In genomic region chr9:88577736-88578485, GRCh38 we compare ENCODE assay signal across 10 cellular contexts. TPM values are rescaled to one million over a fixed set of nuclear protein-coding genes. Genes with fewer than 3 reads are reported as not detected.
DNase-seq lines count a peak whose midpoint lies in the region; ATAC-seq, FAIRE-seq and TF ChIP-seq lines count a peak whose summit lies in the region.
"Had no signal": no experiment of that assay in that cellular context is flagged by ENCODE, and none has a peak within 500 bp of the region (broad histone marks: within the 10 kb centered on the region; RNA-seq: fewer than 3 reads in every experiment).

No MANE protein-coding gene starts in this region.

- H3K36me3 ChIP-seq in A673 (ENCODE audit: insufficient read depth, low read length, poor library complexity, severe bottlenecking) = no peaks in the 10 kb centered on the region
- H3K36me3 ChIP-seq in DOHH2 (ENCODE audit: control insufficient read depth, low read length) = no peaks in the 10 kb centered on the region
- no peaks in the 10 kb centered on the region for H3K36me3 ChIP-seq in PC-3 (ENCODE audit: low read depth, low read length)
- no peaks in the 10 kb centered on the region for H3K36me3 ChIP-seq in HepG2 (replicated peaks in 1 of 2; ENCODE audit: control insufficient read depth in 1 of 2, insufficient read depth in 2 of 2, low read length in 2 of 2)
- no peaks in the 10 kb centered on the region for H3K36me3 ChIP-seq in psoas muscle (ENCODE audit: insufficient read depth in 1 of 2, low read depth in 1 of 2)
- H3K36me3 ChIP-seq: MG63 had no signal

- H3K9ac ChIP-seq in PC-3 (ENCODE audit: low read length) (no peak overlapping the region), HepG2 (ENCODE audit: insufficient read depth, low read depth, low read length) (no peak overlapping the region)

- H3K9me2 ChIP-seq in DOHH2 (replicated peaks; ENCODE audit: control insufficient read depth, low read length) (no peaks in the 10 kb centered on the region), PC-3 (replicated peaks; ENCODE audit: low read length) (no peaks in the 10 kb centered on the region)

- ATAC-seq in PC-3 (no peak), HepG2 (peak; percentile 20; the same call in 2 of the 3 replicates), psoas muscle (no peak), HG03108 (IDR thresholded peaks at IDR 0.05; ENCODE audit: unreplicated experiment) (no peak)

- POLR2A ChIA-PET in A673 (lab: Charles Lee; ENCODE audit: low non-redundant PET) = no interaction called here
- POLR2A ChIA-PET in PC-3 (lab: Charles Lee; ENCODE audit: unreplicated experiment) = no interaction called here
- POLR2A ChIA-PET in HepG2 (lab: Yijun Ruan, JAX) = no interaction called here

- no peaks in the 10 kb centered on the region for H4K20me1 ChIP-seq in DOHH2 (ENCODE audit: control insufficient read depth, insufficient read depth, low read depth, low read length)
- H4K20me1 ChIP-seq in PC-3 (ENCODE audit: low read length) = no peaks in the 10 kb centered on the region
- no peaks in the 10 kb centered on the region for H4K20me1 ChIP-seq in HepG2 (ENCODE audit: insufficient read depth, low read length)

- CTCF ChIA-PET in A673 (lab: Charles Lee) (no interaction called here), PC-3 (lab: Charles Lee) (interaction anchor here (1.0 kb wide), 1 partner anchor 44 kb away, joined by 3 read pairs; no protein-coding TSS in a partner anchor), HepG2 (lab: Yijun Ruan, JAX; ENCODE audit: low intra/inter-chr PET ratio, low total read pairs) (interaction anchor here (1.0 to 1.8 kb wide), 3 partner anchors 268 to 627 kb away, joined by 5 to 26 read pairs (median 14); no protein-coding TSS in a partner anchor)

- WGBS in HepG2 (ENCODE audit: low lambda C conversion rate) = 69% methylated on average over 8 of the region's 18 CpGs
- 80 to 82% (median 81%) methylated on average over 18 of the region's 18 CpGs for WGBS in psoas muscle, 3 donors

- no TSS peak for BruUV-seq in A673 (replicated peaks; lab: Mats Ljungman, UMichigan)
- no TSS peak for BruUV-seq in PC-3 (replicated peaks; lab: Mats Ljungman, UMichigan)
- BruUV-seq in HepG2 (replicated peaks; lab: Mats Ljungman, UMichigan) = no TSS peak

- H2AFZ ChIP-seq in PC-3 (ENCODE audit: low read length) = peak overlapping the region; percentile 76
- H2AFZ ChIP-seq in HepG2 (ENCODE audit: low read length) = no peak overlapping the region

- TF ChIP-seq CTCF in A673 (conservative IDR thresholded peaks at IDR 0.05; ENCODE audit: low read depth, low read length) (no peak), DOHH2 (IDR thresholded peaks at IDR 0.05; ENCODE audit: low read depth, low read length, poor library complexity, severe bottlenecking) (no peak), PC-3 (conservative IDR thresholded peaks at IDR 0.05; ENCODE audit: low read depth, low read length) (no peak), HepG2 (CRISPR knock-in tag; IDR thresholded peaks at IDR 0.05) (no peak), psoas muscle (IDR thresholded peaks at IDR 0.05) (no peak)

- no peak for TF ChIP-seq EP300 in HepG2 (IDR thresholded peaks at IDR 0.05; ENCODE audit: low read depth in 2 of 2, low read length in 2 of 2)
- TF ChIP-seq EP300 in HepG2 (CRISPR knock-in tag; IDR thresholded peaks at IDR 0.05; ENCODE audit: borderline replicate concordance) = no peak

- no peak for TF ChIP-seq RAD21 in HepG2 (CRISPR knock-in tag; IDR thresholded peaks at IDR 0.05)

- in situ Hi-C loops in HepG2 (cut with HindIII; ENCODE audit: extremely low pct_ligation_motif_present, low pct_unique_long_range_greater_than_20kb) = loop anchor here (10.0 kb wide), 3 partner anchors 263 to 623 kb away; a partner anchor contains a TSS

- H3K4me1 ChIP-seq in A673 (ENCODE audit: insufficient read depth, low read length, poor library complexity, severe bottlenecking) = peaks cover 29% of the 10 kb centered on the region
- H3K4me1 ChIP-seq in DOHH2 (ENCODE audit: control insufficient read depth, low read length) = peaks cover 4% of the 10 kb centered on the region
- H3K4me1 ChIP-seq in PC-3 (ENCODE audit: insufficient read depth, low read length) = 0 out of 2 replicates have a peak, but pooled peaks cover 3% of the 10 kb centered on the region
- no peaks in the 10 kb centered on the region for H3K4me1 ChIP-seq in HepG2 (ENCODE audit: insufficient read depth, low read length)
- H3K4me1 ChIP-seq in psoas muscle = peaks cover 4% of the 10 kb centered on the region

- peaks cover 1% of the 10 kb centered on the region for H3K9me3 ChIP-seq in A673 (ENCODE audit: low read depth, low read length, poor library complexity, severe bottlenecking)
- H3K9me3 ChIP-seq in DOHH2 (ENCODE audit: control insufficient read depth, insufficient read depth, low read length) = no peaks in the 10 kb centered on the region
- H3K9me3 ChIP-seq in PC-3 (ENCODE audit: low read length) = no peaks in the 10 kb centered on the region
- no peaks in the 10 kb centered on the region for H3K9me3 ChIP-seq in HepG2 (ENCODE audit: low read length)
- H3K9me3 ChIP-seq in psoas muscle = no peaks in the 10 kb centered on the region
- H3K9me3 ChIP-seq: MG63 had no signal

- H3K27me3 ChIP-seq in A673 (replicated peaks; ENCODE audit: insufficient read depth, low read depth, low read length, poor library complexity) = no peaks in the 10 kb centered on the region
- H3K27me3 ChIP-seq in DOHH2 (ENCODE audit: control insufficient read depth, low read length) = no peaks in the 10 kb centered on the region
- no peaks in the 10 kb centered on the region for H3K27me3 ChIP-seq in PC-3 (ENCODE audit: low read length)
- peaks cover 0 to 14% of the 10 kb centered on the region in 2 experiments; a peak in 2 of 5 replicates for H3K27me3 ChIP-seq in HepG2 (ENCODE audit: control insufficient read depth in 1 of 2, insufficient read depth in 2 of 2, low read length in 2 of 2)
- H3K27me3 ChIP-seq in psoas muscle (ENCODE audit: insufficient read depth in 3 of 3, low read length in 2 of 3) = peaks cover 0 to 3% (median 0%) of the 10 kb centered on the region in 3 donors
- H3K27me3 ChIP-seq: MG63 had no signal

- peak overlapping the region; percentile 35 for H3K4me2 ChIP-seq in DOHH2 (ENCODE audit: low read length)
- peak overlapping the region; percentile 39 for H3K4me2 ChIP-seq in PC-3 (ENCODE audit: low read length)
- H3K4me2 ChIP-seq in HepG2 (ENCODE audit: low read depth, low read length) = no peak overlapping the region

- H3K4me3 ChIP-seq in A673 (ENCODE audit: low read depth, low read length, poor library complexity, severe bottlenecking) (peak overlapping the region; percentile 32), DOHH2 (ENCODE audit: low read length) (no peak overlapping the region), PC-3 (ENCODE audit: low read length) (peak overlapping the region; percentile 13; the same call in 1 of the 2 replicates), HepG2 (replicated peaks in 1 of 3; ENCODE audit: insufficient read depth in 1 of 3, low read depth in 2 of 3, low read length in 3 of 3) (no peak overlapping the region), psoas muscle (no peak overlapping the region)
- H3K4me3 ChIP-seq: MG63 had no signal

- intact Hi-C loops in A673 (cut with micrococcal nuclease; ENCODE audit: unreplicated experiment) = loop anchor here (10.0 kb wide), 3 partner anchors 83 to 473 kb away; partner anchors contain the start of gene SPIN1
- intact Hi-C loops in PC-3 (cut with micrococcal nuclease) = loop anchor here (2.0 kb wide), 1 partner anchor 405 kb away; no protein-coding TSS in a partner anchor
- intact Hi-C loops in HepG2 (cut with micrococcal nuclease; ENCODE audit: unreplicated experiment) = loop anchor here (2.0 to 10.0 kb wide), 3 partner anchors 405 to 626 kb away; no protein-coding TSS in a partner anchor
- intact Hi-C loops in psoas muscle (cut with DNase I) = loop anchor here (2.0 to 10.0 kb wide), 4 partner anchors 403 to 901 kb away; no protein-coding TSS in a partner anchor

- DNase-seq in A673 (ENCODE audit: low spot score) (no peak), PC-3 (no peak), HepG2 (ENCODE audit: low spot score) (no peak), psoas muscle (no peak), HTR-8/SVneo (ENCODE audit: insufficient read length, low spot score) (no peak)
- DNase-seq in activated naive CD4-positive, alpha-beta T cell treated with anti-CD3 and anti-CD28 coated beads, Interleukin-2, amount 50 U/mL, for 16 hours = no peak

- no peak for TF ChIP-seq POLR2A in HepG2 (IDR thresholded peaks at IDR 0.05; ENCODE audit: insufficient read depth in 1 of 2, low read depth in 2 of 2, low read length in 2 of 2)

- H3K79me2 ChIP-seq in DOHH2 (ENCODE audit: control insufficient read depth, low read length) (no peaks in the 10 kb centered on the region), PC-3 (ENCODE audit: low read length) (no peaks in the 10 kb centered on the region), HepG2 (ENCODE audit: insufficient read depth, low read length) (no peaks in the 10 kb centered on the region)

- FAIRE-seq in HepG2 (lab: Jason Lieb, UNC) (no peak), HTR-8/SVneo (lab: Jason Lieb, UNC) (no peak)

- H3F3A ChIP-seq in DOHH2 (ENCODE audit: control insufficient read depth, insufficient read depth) (no peaks in the 10 kb centered on the region), PC-3 (ENCODE audit: low read length, unreplicated experiment) (no peaks in the 10 kb centered on the region)

- H3K27ac ChIP-seq in A673 (ENCODE audit: low read depth, low read length, poor library complexity, severe bottlenecking) (no peak overlapping the region), DOHH2 (ENCODE audit: low read depth, low read length) (no peak overlapping the region), PC-3 (ENCODE audit: low read length) (no peak overlapping the region), HepG2 (ENCODE audit: extremely low read length, insufficient read depth, low read length) (no peak overlapping the region), psoas muscle (no peak overlapping the region)

RNA-seq across cellular contexts. Expression of gene NXNL2, which starts 42.9 kb away (rescaled TPM):
- total RNA-seq in A673 (2021) (1.3 TPM in 2 replicates), PC-3 (2014; rRNA removed) (0.66 TPM in 1 of 2 replicates, not detected in the other), HepG2 (2016; rRNA removed; fragmentation: Illumina TruSeq; extraction: Trizol) (not detected in 2 replicates), psoas muscle (not detected)
- total RNA-seq in HepG2 (2016; cell fraction: cytosol; rRNA removed; fragmentation: Illumina TruSeq; extraction: Trizol; ENCODE audit: low read depth) = not detected in 2 replicates
- not detected in 2 replicates for total RNA-seq in HepG2 (2016; cell fraction: insoluble cytoplasmic fraction; rRNA removed; fragmentation: Illumina TruSeq; extraction: Trizol)
- total RNA-seq in HepG2 (2016; cell fraction: membrane; rRNA removed; fragmentation: Illumina TruSeq; extraction: Trizol) = not detected in 2 replicates
- not detected in 2 replicates for total RNA-seq in HepG2 (2016; cell fraction: nucleus; rRNA removed; fragmentation: Illumina TruSeq; extraction: Trizol)
- polyA plus RNA-seq in HepG2 (2011; rRNA removed) (not detected in 2 replicates), psoas muscle (under 1 TPM in 1 of 3 donors, not detected in 2; 0.05 TPM)
- not detected in 2 replicates for polyA plus RNA-seq in HepG2 (2011; cell fraction: cytosol; rRNA removed)
- polyA plus RNA-seq in HepG2 (2011; cell fraction: nucleus; rRNA removed) = not detected in 2 replicates
- polyA plus RNA-seq in HepG2 (2012) = not detected in 2 replicates
- not detected in 2 replicates for polyA plus RNA-seq in HepG2 (2016; cell fraction: cytosol; fragmentation: Illumina TruSeq; extraction: Trizol; ENCODE audit: low read depth)
- polyA plus RNA-seq in HepG2 (2016; cell fraction: insoluble cytoplasmic fraction; fragmentation: Illumina TruSeq; extraction: Trizol; ENCODE audit: low read depth) = not detected in 2 replicates
- not detected in 2 replicates for polyA plus RNA-seq in HepG2 (2016; cell fraction: membrane; fragmentation: Illumina TruSeq; extraction: Trizol; ENCODE audit: low read depth)
- not detected in 2 replicates for polyA plus RNA-seq in HepG2 (2016; cell fraction: nucleus; fragmentation: Illumina TruSeq; extraction: Trizol; ENCODE audit: insufficient read depth, low read depth)
- 1.3 TPM in 1 of 2 replicates, not detected in the other for polyA minus RNA-seq in HepG2 (2011; rRNA and poly(A)+ RNA removed; ENCODE audit: low replicate concordance)
- not detected in 2 replicates for polyA minus RNA-seq in HepG2 (2011; cell fraction: cytosol; rRNA and poly(A)+ RNA removed)
- not detected in 2 replicates for polyA minus RNA-seq in HepG2 (2011; cell fraction: nucleus; rRNA and poly(A)+ RNA removed)
- total RNA-seq: CD4-positive, CD25-positive, alpha-beta regulatory T cell had no signal
- polyA plus RNA-seq: CD4-positive, CD25-positive, alpha-beta regulatory T cell had no signal

Comparison
In these comparisons a context has a peak if more than half of its experiments do, and no peak if none do; other contexts are left out.
1. H3K4me3 ChIP-seq: peak in A673 (single experiment) and PC-3 (single experiment); none in DOHH2 (single experiment), HepG2 (0 of 3) and psoas muscle (single experiment).